8 cellular contexts compared by ENCODE assay signal in the genomic region with DNA sequence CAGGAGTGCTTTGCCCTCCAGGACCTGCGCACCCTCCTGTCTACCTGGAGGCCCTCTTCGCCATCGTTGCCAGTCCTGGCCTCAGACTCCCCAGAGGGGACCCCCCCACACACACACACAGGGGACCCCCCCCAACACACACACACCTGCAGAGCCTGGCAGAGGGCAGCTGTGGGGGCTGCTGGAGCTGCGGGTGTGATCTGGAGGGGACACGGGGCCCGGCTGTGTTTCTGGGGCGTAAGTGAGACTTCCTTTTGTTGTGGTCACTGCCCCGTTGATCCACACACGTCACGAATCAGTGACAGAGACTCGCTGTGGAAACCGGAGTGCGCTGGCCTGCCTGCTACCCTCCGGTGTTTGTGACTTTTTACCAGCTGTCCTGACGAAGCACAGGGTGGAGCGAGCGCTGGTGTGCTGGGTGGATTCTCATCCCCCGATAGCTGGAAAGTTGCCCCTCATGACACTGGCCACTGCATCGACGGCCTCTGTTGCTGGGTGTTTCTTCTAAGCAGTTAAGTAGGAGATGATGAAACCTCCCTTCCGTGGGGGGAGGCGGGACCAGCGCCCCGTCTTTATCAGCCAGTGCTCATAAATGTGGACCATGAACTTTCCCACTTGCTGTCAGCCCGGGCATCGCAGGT. TPM values are rescaled to one million over a fixed set of nuclear protein-coding genes. Genes with fewer than 3 reads are reported as not detected.
DNase-seq lines count a peak whose midpoint lies in the region; ATAC-seq and TF ChIP-seq lines count a peak whose summit lies in the region.

No MANE protein-coding gene starts in this region.

- peak overlapping the region; percentile 53 to 98 (median 82); a peak in 20 of 22 replicates for H3K9ac ChIP-seq in BLaER1 treated with 17β-estradiol and CSF1 and Interleukin-3, amounts not matched to agents 10 nM and 100 nM
- H3K9ac ChIP-seq in parathyroid adenoma, result peak overlapping the region; percentile 88

- no peak for ATAC-seq in HG03432 (IDR thresholded peaks at IDR 0.05; ENCODE audit: unreplicated experiment)

- H3K4me3 ChIP-seq in BLaER1 treated with 17β-estradiol and CSF1 and Interleukin-3, amounts not matched to agents 10 nM and 100 nM, result peak overlapping the region; percentile 66 to 97 (median 76)
- H3K4me3 ChIP-seq in SJSA1 (peak overlapping the region; percentile 90), fibroblast of mammary gland (ENCODE audit: control insufficient read depth, low read depth, low read length) (peak overlapping the region; percentile 55), parathyroid adenoma (ENCODE audit: low read depth, low read length) (peak overlapping the region; percentile 82)

- H3K36me3 ChIP-seq in BLaER1 treated with 17β-estradiol and CSF1 and Interleukin-3, amounts not matched to agents 10 nM and 100 nM, result peaks cover 0 to 58% (median 0%) of the 10 kb centered on the region in 11 experiments; a peak in 11 of 22 replicates
- H3K36me3 ChIP-seq in SJSA1, result peaks cover 52% of the 10 kb centered on the region
- no peaks in the 10 kb centered on the region for H3K36me3 ChIP-seq in parathyroid adenoma (ENCODE audit: control insufficient read depth, insufficient read depth, low read length)

- TF ChIP-seq CTCF in fibroblast of mammary gland (conservative IDR thresholded peaks at IDR 0.05; ENCODE audit: control insufficient read depth, insufficient read depth, low read depth, low read length), result no peak
- no peak for TF ChIP-seq CTCF in parathyroid adenoma (IDR thresholded peaks at IDR 0.05)

- H2AFZ ChIP-seq in parathyroid adenoma, result no peak overlapping the region

- peaks cover 25 to 90% (median 66%) of the 10 kb centered on the region in 11 experiments for H3K27me3 ChIP-seq in BLaER1 treated with 17β-estradiol and CSF1 and Interleukin-3, amounts not matched to agents 10 nM and 100 nM
- H3K27me3 ChIP-seq in SJSA1 (replicated peaks) (0 out of 2 replicates have a peak, but pooled peaks cover 2% of the 10 kb centered on the region), parathyroid adenoma (ENCODE audit: control insufficient read depth, insufficient read depth, low read length) (no peaks in the 10 kb centered on the region)

- peak overlapping the region in 8 of 11 experiments; percentile 58 to 92 (median 81); a peak in 13 of 22 replicates for H3K27ac ChIP-seq in BLaER1 treated with 17β-estradiol and CSF1 and Interleukin-3, amounts not matched to agents 10 nM and 100 nM
- no peak overlapping the region for H3K27ac ChIP-seq in SJSA1
- H3K27ac ChIP-seq in parathyroid adenoma, result peak overlapping the region; percentile 97

- DNase-seq in SJSA1 (ENCODE audit: low read depth in 1 of 2, low spot score in 2 of 2) (no peak), fibroblast of mammary gland (ENCODE audit: low read depth) (peak; percentile 69), NCI-H510A treated with DMSO at 0.1 percent for 48 hours (lab: John Stamatoyannopoulos, UW) (no peak), nucleus accumbens (lab: John Stamatoyannopoulos, UW) (no peak), NCI-H146 (lab: John Stamatoyannopoulos, UW) (no peak)

- peaks cover 61 to 75% (median 68%) of the 10 kb centered on the region in 10 experiments for H3K4me1 ChIP-seq in BLaER1 treated with 17β-estradiol and CSF1 and Interleukin-3, amounts not matched to agents 10 nM and 100 nM
- H3K4me1 ChIP-seq in SJSA1 (replicated peaks) (peaks cover 56% of the 10 kb centered on the region), parathyroid adenoma (peaks cover 62% of the 10 kb centered on the region)

- no peaks in the 10 kb centered on the region for H3K9me3 ChIP-seq in BLaER1 treated with 17β-estradiol and CSF1 and Interleukin-3, amounts not matched to agents 10 nM and 100 nM (replicated peaks in 1 of 11)
- H3K9me3 ChIP-seq in SJSA1 (replicated peaks) (no peaks in the 10 kb centered on the region), parathyroid adenoma (ENCODE audit: control insufficient read depth, low read length) (no peaks in the 10 kb centered on the region)

- peaks cover 59 to 77% (median 69%) of the 10 kb centered on the region in 11 experiments for H4K20me1 ChIP-seq in BLaER1 treated with 17β-estradiol and CSF1 and Interleukin-3, amounts not matched to agents 10 nM and 100 nM

- peak overlapping the region; percentile 84 to 100 (median 96) for H3K4me2 ChIP-seq in BLaER1 treated with 17β-estradiol and CSF1 and Interleukin-3, amounts not matched to agents 10 nM and 100 nM
- H3K4me2 ChIP-seq in parathyroid adenoma (ENCODE audit: low read length), result peak overlapping the region; percentile 88

- peaks cover 37% of the 10 kb centered on the region for H3K79me2 ChIP-seq in parathyroid adenoma

RNA-seq across cellular contexts. Expression of a gene that starts 2.3 kb away (rescaled TPM):
- 128 and 197 TPM in 2 replicates for total RNA-seq in SJSA1 (2014; rRNA removed; shearing (Covaris generic))
